8 cellular contexts compared by ENCODE assay signal in the genomic region with DNA sequence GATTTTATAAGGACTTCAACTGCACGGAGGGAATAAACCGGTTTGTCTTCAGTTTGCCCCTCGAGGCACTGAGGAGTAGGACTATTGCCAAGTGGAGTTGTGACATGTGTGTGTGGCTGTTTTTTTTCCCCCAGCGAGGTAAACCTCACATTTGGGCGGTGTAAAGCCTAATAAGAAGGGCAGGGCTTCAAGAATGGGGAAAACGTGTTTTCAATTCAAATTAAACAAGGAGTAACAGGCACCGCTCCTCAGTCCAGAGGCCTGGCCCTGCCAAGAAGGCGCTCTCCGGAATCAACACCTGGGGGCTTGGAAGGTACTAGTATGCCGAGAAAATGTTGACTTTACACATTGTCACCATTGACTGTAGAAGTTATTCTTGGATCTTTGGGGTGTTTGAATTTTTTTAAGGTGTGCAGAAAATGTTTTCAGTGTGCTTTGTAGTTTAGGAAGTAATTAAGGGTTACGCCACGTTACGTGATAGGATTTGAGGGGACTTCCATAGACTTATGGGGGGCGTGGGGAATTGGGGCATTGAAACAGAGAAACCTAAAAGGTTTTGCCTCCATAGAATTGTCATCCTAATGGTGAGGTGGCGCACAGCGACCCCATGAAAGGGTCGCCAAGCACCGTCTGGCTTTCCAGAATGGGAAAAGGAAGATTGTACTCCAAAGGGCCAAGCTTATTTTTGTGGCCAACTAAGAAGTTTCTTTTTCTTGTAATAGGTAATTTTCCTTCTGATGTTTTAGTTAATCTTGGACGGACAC. TPM values are rescaled to one million over a fixed set of nuclear protein-coding genes. Genes with fewer than 3 reads are reported as not detected.
DNase-seq lines count a peak whose midpoint lies in the region; ATAC-seq and TF ChIP-seq lines count a peak whose summit lies in the region.

No MANE protein-coding gene starts in this region.

- no peak for TF ChIP-seq CTCF in WI38 (IDR thresholded peaks at IDR 0.05; ENCODE audit: low read depth, low read length)

- H3K9me3 ChIP-seq in right cardiac atrium (ENCODE audit: control insufficient read depth, low read length) (no peaks in the 10 kb centered on the region), skeletal muscle satellite cell (replicated peaks; ENCODE audit: low read length) (no peaks in the 10 kb centered on the region)

- H3K27me3 ChIP-seq in right cardiac atrium (ENCODE audit: control insufficient read depth, insufficient read depth) (no peaks in the 10 kb centered on the region), skeletal muscle satellite cell (ENCODE audit: control insufficient read depth, insufficient read depth, low read length) (no peaks in the 10 kb centered on the region)

- intact Hi-C loops in right cardiac atrium (cut with DNase I) = no loop called here

- H3K4me2 ChIP-seq in skeletal muscle satellite cell (ENCODE audit: low read length) = peak overlapping the region; percentile 97

- H3K9ac ChIP-seq in skeletal muscle satellite cell (ENCODE audit: low read depth, low read length) = peak overlapping the region; percentile 79

- DNase-seq in HK-2 (ENCODE audit: unreplicated experiment) (peak; percentile 36), right cardiac atrium (peak in 1 of 3 donors; percentile 30), SKM-1 (lab: John Stamatoyannopoulos, UW; ENCODE audit: unreplicated experiment) (no peak), Kasumi-1 (lab: John Stamatoyannopoulos, UW) (no peak), OCI-M2 (lab: John Stamatoyannopoulos, UW; ENCODE audit: unreplicated experiment) (no peak)
- DNase-seq in stimulated activated naive CD4-positive, alpha-beta T cell (lab: John Stamatoyannopoulos, UW) = no peak

- H3K4me3 ChIP-seq in WI38 (ENCODE audit: low read depth, low read length) = peak overlapping the region; percentile 79
- peak overlapping the region; percentile 52 for H3K4me3 ChIP-seq in right cardiac atrium (ENCODE audit: low read length)
- H3K4me3 ChIP-seq in skeletal muscle satellite cell (ENCODE audit: low read length) = peak overlapping the region; percentile 86

- no peaks in the 10 kb centered on the region for H3K4me1 ChIP-seq in right cardiac atrium (ENCODE audit: control insufficient read depth, insufficient read depth, low read length)
- H3K4me1 ChIP-seq in skeletal muscle satellite cell (ENCODE audit: control insufficient read depth, insufficient read depth, low read length) = peaks cover 31% of the 10 kb centered on the region

- ATAC-seq in right cardiac atrium = peak in 1 of 2 donors; percentile 14

- H3K36me3 ChIP-seq in skeletal muscle satellite cell (ENCODE audit: insufficient read depth, low read length) = no peaks in the 10 kb centered on the region

- WGBS in right cardiac atrium = 69% methylated on average over 19 of the region's 19 CpGs

- no peak overlapping the region for H3K27ac ChIP-seq in right cardiac atrium (ENCODE audit: low read length)

RNA-seq across cellular contexts. Expression of a gene that starts 0.8 kb away (rescaled TPM):
- total RNA-seq in right cardiac atrium = 10 to 100 TPM; 12.6 to 23.9 (median 16.3) TPM
- 4.1 TPM for polyA plus RNA-seq in right cardiac atrium
- total RNA-seq in skeletal muscle satellite cell (2012; rRNA removed) = 0.44 and 1.0 TPM in 2 replicates
